Comparison of ENCODE assay signal across 9 cellular contexts in genomic region chrX:39886282-39886681, GRCh38.
"Had no signal": no experiment of that assay in that cellular context is flagged by ENCODE, and none has a peak within 500 bp of the region (broad histone marks: within the 10 kb centered on the region; RNA-seq: fewer than 3 reads in every experiment).

No MANE protein-coding gene starts in this region.

- H3K4me1 ChIP-seq: transverse colon had no signal

- ATAC-seq: activated CD4-positive, alpha-beta T cell treated with anti-CD3 and anti-CD28 coated beads for 36 hours; esophagus mucosa; stimulated activated memory B cell treated with anti-CD40 and anti-IgM and Interleukin-4, amounts not matched to agents 10 μg/mL and 1 μg/mL and 100 μg/mL, for 72 hours had no signal

- H3K4me3 ChIP-seq: cardiac muscle cell, transverse colon had no signal

- H3K27me3 ChIP-seq: cardiac muscle cell, transverse colon had no signal

- H3K27ac ChIP-seq: cardiac muscle cell, transverse colon had no signal

- DNase-seq: activated CD4-positive, alpha-beta memory T cell treated with anti-CD3 and anti-CD28 coated beads, Interleukin-2, amount 10 ng/mL, durations not matched to agents 7 days and 5 days; activated CD4-positive, alpha-beta T cell treated with anti-CD3 and anti-CD28 coated beads for 36 hours; activated naive CD4-positive, alpha-beta T cell treated with anti-CD3 and anti-CD28 coated beads, Interleukin-2, amount 10 ng/mL, durations not matched to agents 7 days and 5 days; activated T-cell treated with anti-CD3 and anti-CD28 coated beads, Interleukin-2, amount 50 U/mL, for 24 hours; nephron progenitor cell; transverse colon had no signal

- H3K9me3 ChIP-seq: transverse colon had no signal

- H3K36me3 ChIP-seq: cardiac muscle cell, transverse colon had no signal
